In the genomic region with DNA sequence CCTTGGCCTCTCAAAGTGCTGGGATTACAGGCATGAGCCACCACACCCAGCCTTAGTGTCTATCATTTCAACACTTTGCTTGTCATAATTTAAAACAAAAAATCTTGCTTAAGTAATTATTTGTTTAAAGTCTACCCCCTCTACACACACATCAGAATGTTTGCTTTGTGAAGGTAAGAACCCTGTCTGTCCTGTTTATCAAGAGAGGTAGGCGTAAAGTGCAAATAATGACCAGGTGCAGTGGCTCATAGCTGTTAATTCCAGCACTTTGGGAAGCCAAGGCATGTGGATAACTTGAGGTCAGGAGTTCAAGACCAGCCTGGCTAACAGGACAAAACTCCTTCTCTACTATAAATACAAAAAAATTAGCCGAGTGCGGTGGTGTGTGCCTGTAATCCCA, we compare ENCODE assay signal across 17 cellular contexts.
A peak's percentile ranks its signal among the peaks of the same experiment; 100 is the strongest.
DNase-seq lines count a peak whose midpoint lies in the region; ATAC-seq and TF ChIP-seq lines count a peak whose summit lies in the region.
"Had no signal": no experiment of that assay in that cellular context is flagged by ENCODE, and none has a peak within 500 bp of the region (broad histone marks: within the 10 kb centered on the region; RNA-seq: fewer than 3 reads in every experiment).

No MANE protein-coding gene starts in this region.

- no peaks in the 10 kb centered on the region for H3K36me3 ChIP-seq in lower lobe of right lung
- H3K36me3 ChIP-seq: BE2C had no signal

- no peaks in the 10 kb centered on the region for H3K4me1 ChIP-seq in lower lobe of right lung
- H3K4me1 ChIP-seq: BE2C had no signal

- H3K27me3 ChIP-seq in lower lobe of right lung (ENCODE audit: low read depth) (no peaks in the 10 kb centered on the region), dorsolateral prefrontal cortex (peaks cover 0 to 4% (median 0%) of the 10 kb centered on the region in 45 donors)
- H3K27me3 ChIP-seq: BE2C had no signal

- ATAC-seq in lower lobe of right lung (peak; percentile 48 to 77), HG03025 (IDR thresholded peaks at IDR 0.05; ENCODE audit: low FRiP score, unreplicated experiment) (no peak)

- H3K27ac ChIP-seq in lower lobe of right lung (no peak overlapping the region), dorsolateral prefrontal cortex (no peak overlapping the region)

- no peak for TF ChIP-seq CTCF in lower lobe of right lung (IDR thresholded peaks at IDR 0.05)
- TF ChIP-seq CTCF in dorsolateral prefrontal cortex (IDR thresholded peaks at IDR 0.05 in 54 of 56, conservative IDR thresholded peaks at IDR 0.05 in 2 of 56; ENCODE audit: low read depth in 1 of 56, partially characterized antibody in 56 of 56): no peak

- intact Hi-C loops in lower lobe of right lung (cut with DNase I): no loop called here
- intact Hi-C loops in dorsolateral prefrontal cortex (cut with DNase I): no loop called here

- H3K9me3 ChIP-seq in lower lobe of right lung: no peaks in the 10 kb centered on the region
- H3K9me3 ChIP-seq: BE2C had no signal

- DNase-seq in HT-29 (ENCODE audit: low spot score) (peak; percentile 13), NCI-H146 treated with DMSO at 0.1 percent for 48 hours (lab: John Stamatoyannopoulos, UW; ENCODE audit: unreplicated experiment) (peak; percentile 25), NCI-H774 (lab: John Stamatoyannopoulos, UW) (peak; percentile 30), lower lobe of right lung (no peak), dorsolateral prefrontal cortex (no peak), NCI-H82 (lab: John Stamatoyannopoulos, UW) (no peak)
- DNase-seq: BE2C; CD4-positive, alpha-beta T cell; GDM1; HFFc6; IMR-90; Karpas-422; MM.1S; NCI-H1092 treated with DMSO at 0.1 percent for 48 hours; NCI-H1930; SW 1271 had no signal

- H3K4me3 ChIP-seq in lower lobe of right lung (no peak overlapping the region), dorsolateral prefrontal cortex (no peak overlapping the region)

Comparison
In these comparisons a context has a peak if more than half of its experiments do, and no peak if none do; other contexts are left out.
1. DNase-seq: peak in HT-29 (single experiment), NCI-H146 treated with DMSO at 0.1 percent for 48 hours (single experiment) and NCI-H774 (single experiment); none in lower lobe of right lung (single experiment), dorsolateral prefrontal cortex (0 of 10) and NCI-H82 (single experiment).